Comparison of ENCODE assay signal across 7 cellular contexts in the genomic region with DNA sequence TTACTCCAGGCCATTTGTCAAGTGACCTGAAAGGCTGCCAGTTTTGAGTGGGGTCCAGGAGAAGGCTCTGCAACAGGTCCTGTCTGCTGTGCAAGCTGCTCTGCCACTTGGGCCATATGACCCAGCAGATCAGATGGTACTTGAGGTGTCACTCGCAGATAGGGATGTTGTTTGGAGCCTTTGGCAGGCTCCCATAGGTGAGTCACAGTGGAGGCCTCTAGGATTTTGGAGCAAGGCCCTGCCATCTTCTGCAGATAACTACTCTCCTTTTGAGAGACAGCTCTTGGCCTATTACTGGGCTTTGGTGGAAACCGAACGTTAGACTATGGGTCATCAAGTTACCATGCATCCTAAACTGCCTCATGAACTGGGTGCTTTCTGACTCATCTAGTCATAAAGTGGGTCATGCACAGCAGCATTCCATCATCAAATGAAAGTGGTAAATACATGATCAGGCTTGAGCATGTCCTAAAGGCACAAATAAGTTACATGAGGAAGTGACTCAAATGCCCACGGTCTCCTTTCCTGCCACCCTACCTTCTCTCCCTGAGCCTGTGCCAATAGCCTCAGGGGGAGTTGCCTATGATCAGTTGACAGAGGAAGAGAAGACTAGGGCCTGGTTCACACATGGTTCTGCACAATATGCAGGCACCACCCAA.
DNase-seq lines count a peak whose midpoint lies in the region; ATAC-seq, FAIRE-seq and TF ChIP-seq lines count a peak whose summit lies in the region.
"Not testable (repeated sequence)": the region's sequence is repeated elsewhere in the genome, so short reads cannot be mapped to it uniquely, and the experiment has no call there.

No MANE protein-coding gene starts in this region.

- not testable (repeated sequence) for H3K27ac ChIP-seq in astrocyte (ENCODE audit: low read depth, low read length); HepG2 (ENCODE audit: extremely low read length, insufficient read depth, low read length)

- not testable (repeated sequence) for FAIRE-seq in astrocyte (lab: Jason Lieb, UNC); HepG2 (lab: Jason Lieb, UNC)

- not testable (repeated sequence) for H3K9ac ChIP-seq in astrocyte (ENCODE audit: low read length); HepG2 (ENCODE audit: insufficient read depth, low read depth, low read length)

- TF ChIP-seq POLR2A in NB4 (IDR thresholded peaks at IDR 0.05; ENCODE audit: extremely low read depth, insufficient read length); HepG2 (IDR thresholded peaks at IDR 0.05; ENCODE audit: insufficient read depth in 1 of 2, low read depth in 2 of 2, low read length in 2 of 2): not testable (repeated sequence)

- 45% methylated on average over 3 of the region's 4 CpGs for WGBS in HepG2 (ENCODE audit: low lambda C conversion rate)

- CTCF ChIA-PET in HepG2 (lab: Yijun Ruan, JAX; ENCODE audit: low intra/inter-chr PET ratio, low total read pairs), result not testable (repeated sequence)

- not testable (repeated sequence) for TF ChIP-seq EP300 in HepG2 (IDR thresholded peaks at IDR 0.05; ENCODE audit: low read depth in 2 of 2, low read length in 2 of 2); HepG2 (CRISPR knock-in tag; IDR thresholded peaks at IDR 0.05; ENCODE audit: borderline replicate concordance)

- H3K9me3 Mint-ChIP-seq in HFFc6; astrocyte (ENCODE audit: unreplicated experiment): not testable (repeated sequence)

- not testable (repeated sequence) for H4K20me1 ChIP-seq in astrocyte (ENCODE audit: insufficient read depth, low read length); HepG2 (ENCODE audit: insufficient read depth, low read length)

- H3K4me2 ChIP-seq in astrocyte (ENCODE audit: low read length); HepG2 (ENCODE audit: low read depth, low read length): not testable (repeated sequence)

- ATAC-seq in HepG2, result not testable (repeated sequence)

- not testable (repeated sequence) for H3K4me1 ChIP-seq in astrocyte (ENCODE audit: insufficient read depth, low read length); HepG2 (ENCODE audit: insufficient read depth, low read length)

- not testable (repeated sequence) for BruUV-seq in HepG2 (replicated peaks; lab: Mats Ljungman, UMichigan)

- peaks cover 51% of the 10 kb centered on the region for H3K4me1 Mint-ChIP-seq in HFFc6 (ENCODE audit: low read depth)
- H3K4me1 Mint-ChIP-seq in astrocyte (ENCODE audit: low read depth, unreplicated experiment), result not testable (repeated sequence)

- H2AFZ ChIP-seq in astrocyte (ENCODE audit: low read depth, low read length); HepG2 (ENCODE audit: low read length): not testable (repeated sequence)

- H3K36me3 Mint-ChIP-seq in HFFc6 (ENCODE audit: low read depth); astrocyte (ENCODE audit: low read depth, unreplicated experiment): not testable (repeated sequence)

- DNase-seq in EL (peak; percentile 92), HFFc6 (peak; percentile 89), NB4 (ENCODE audit: low read depth) (peak; percentile 47), SW480 (ENCODE audit: low spot score) (peak; percentile 60), astrocyte (ENCODE audit: low read depth) (peak; percentile 2), fibroblast of mammary gland (ENCODE audit: low read depth) (peak; percentile 71)
- DNase-seq in HepG2 (ENCODE audit: low spot score), result not testable (repeated sequence)

- TF ChIP-seq RAD21 in HepG2 (CRISPR knock-in tag; IDR thresholded peaks at IDR 0.05), result not testable (repeated sequence)

- not testable (repeated sequence) for H3K27me3 ChIP-seq in astrocyte (ENCODE audit: insufficient read depth, low read length); HepG2 (ENCODE audit: control insufficient read depth in 1 of 2, insufficient read depth in 2 of 2, low read length in 2 of 2)

- H3K79me2 ChIP-seq in astrocyte (ENCODE audit: insufficient read depth, low read length); HepG2 (ENCODE audit: insufficient read depth, low read length): not testable (repeated sequence)

- not testable (repeated sequence) for H3K4me3 Mint-ChIP-seq in HFFc6; astrocyte (ENCODE audit: unreplicated experiment)

- not testable (repeated sequence) for TF ChIP-seq CTCF in HFFc6 (IDR thresholded peaks at IDR 0.05); NB4 (IDR thresholded peaks at IDR 0.05; ENCODE audit: low read depth, low read length); astrocyte (IDR thresholded peaks at IDR 0.05; ENCODE audit: insufficient read depth, low read depth, low read length); fibroblast of mammary gland (conservative IDR thresholded peaks at IDR 0.05; ENCODE audit: control insufficient read depth, insufficient read depth, low read depth, low read length); HepG2 (CRISPR knock-in tag; IDR thresholded peaks at IDR 0.05)

- not testable (repeated sequence) for H3K36me3 ChIP-seq in astrocyte (ENCODE audit: insufficient read depth, low read length); HepG2 (replicated peaks in 1 of 2; ENCODE audit: control insufficient read depth in 1 of 2, insufficient read depth in 2 of 2, low read length in 2 of 2)

- not testable (repeated sequence) for H3K9me3 ChIP-seq in astrocyte (ENCODE audit: insufficient read depth, low read depth, low read length); HepG2 (ENCODE audit: low read length)

- peak overlapping the region; percentile 49; the same call in 1 of the 2 replicates for H3K27ac Mint-ChIP-seq in HFFc6
- not testable (repeated sequence) for H3K27ac Mint-ChIP-seq in astrocyte (ENCODE audit: unreplicated experiment)

- POLR2A ChIA-PET in HepG2 (lab: Yijun Ruan, JAX), result not testable (repeated sequence)

- not testable (repeated sequence) for H3K27me3 Mint-ChIP-seq in HFFc6 (ENCODE audit: insufficient read depth); astrocyte (ENCODE audit: low read depth, unreplicated experiment)

- intact Hi-C loops in HepG2 (cut with micrococcal nuclease; ENCODE audit: unreplicated experiment), result not testable (repeated sequence)

- not testable (repeated sequence) for H3K4me3 ChIP-seq in NB4 (ENCODE audit: low read depth, low read length); astrocyte (ENCODE audit: insufficient read depth, low read depth, low read length); fibroblast of mammary gland (ENCODE audit: control insufficient read depth, low read depth, low read length); HepG2 (replicated peaks in 1 of 3; ENCODE audit: insufficient read depth in 1 of 3, low read depth in 2 of 3, low read length in 3 of 3)

- in situ Hi-C loops in HepG2 (cut with HindIII; ENCODE audit: extremely low pct_ligation_motif_present, low pct_unique_long_range_greater_than_20kb), result not testable (repeated sequence)

TF ChIP-seq in HepG2, 621 proteins besides CTCF, POLR2A, EP300 and RAD21:
- TF ChIP-seq CREB1 (IDR thresholded peaks at IDR 0.05), result 0 out of 2 replicates have a peak, but pooled peaks have one; percentile 4
- TF ChIP-seq CREB1 (CRISPR knock-in tag; IDR thresholded peaks at IDR 0.05), result not testable (repeated sequence)
